Comparison of ENCODE assay signal across 23 cellular contexts in the genomic region with DNA sequence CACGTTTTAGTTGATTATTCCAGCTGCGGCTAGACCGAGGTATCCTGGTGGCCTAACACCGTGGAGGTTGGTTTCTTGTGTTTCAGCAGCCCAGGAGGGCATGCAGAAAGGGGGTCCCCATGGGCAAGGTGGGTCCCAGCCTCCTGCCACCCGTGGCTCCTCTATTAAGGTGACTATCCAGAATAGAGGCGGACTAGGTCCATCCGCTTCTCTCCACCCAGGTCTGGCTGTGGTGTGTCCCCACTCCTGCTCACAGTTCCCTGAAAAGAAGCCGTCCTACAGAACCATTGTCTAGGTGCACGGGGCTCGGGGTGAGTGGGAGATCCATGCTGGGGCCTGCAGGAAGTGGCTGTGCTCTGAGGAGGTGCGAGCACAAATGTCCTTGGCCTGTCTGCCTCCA.
DNase-seq lines count a peak whose midpoint lies in the region; TF ChIP-seq lines count a peak whose summit lies in the region.
"Had no signal": no experiment of that assay in that cellular context is flagged by ENCODE, and none has a peak within 500 bp of the region (broad histone marks: within the 10 kb centered on the region; RNA-seq: fewer than 3 reads in every experiment).

No MANE protein-coding gene starts in this region.

- H3K4me1 Mint-ChIP-seq in neural progenitor cell, result peaks cover 28% of the 10 kb centered on the region
- H3K4me1 Mint-ChIP-seq: CD14-positive monocyte; CD4-positive, alpha-beta memory T cell; CD4-positive, CD25-positive, alpha-beta regulatory T cell; CD8-positive, alpha-beta memory T cell had no signal

- no peaks in the 10 kb centered on the region for H3K4me1 ChIP-seq in neural progenitor cell
- H3K4me1 ChIP-seq: BE2C had no signal

- H3K27me3 Mint-ChIP-seq in neural progenitor cell (ENCODE audit: insufficient read depth, low read depth), result peaks cover 3% of the 10 kb centered on the region

- no peak overlapping the region for H3K4me2 ChIP-seq in neural progenitor cell
- H3K4me2 ChIP-seq: BLaER1 had no signal

- no peaks in the 10 kb centered on the region for H3K79me2 ChIP-seq in neural progenitor cell (ENCODE audit: low read depth)

- peaks cover 3% of the 10 kb centered on the region for H3K9me3 Mint-ChIP-seq in neural progenitor cell
- H3K9me3 Mint-ChIP-seq: CD8-positive, alpha-beta memory T cell had no signal

- H3K27ac ChIP-seq in neural progenitor cell, result no peak overlapping the region
- H3K27ac ChIP-seq: BLaER1 had no signal

- peak overlapping the region; percentile 73 for H3K27ac Mint-ChIP-seq in neural progenitor cell
- H3K27ac Mint-ChIP-seq: CD14-positive monocyte; CD4-positive, alpha-beta memory T cell; CD4-positive, CD25-positive, alpha-beta regulatory T cell; CD8-positive, alpha-beta memory T cell had no signal

- H3K4me3 ChIP-seq in neural progenitor cell, result no peak overlapping the region
- H3K4me3 ChIP-seq: BLaER1, GM12878 had no signal

- TF ChIP-seq CTCF in neural progenitor cell (IDR thresholded peaks at IDR 0.05), result no peak

- no peaks in the 10 kb centered on the region for H3F3A ChIP-seq in neural progenitor cell (ENCODE audit: low read depth)

- H3K4me3 Mint-ChIP-seq in neural progenitor cell, result no peak overlapping the region
- H3K4me3 Mint-ChIP-seq: CD14-positive monocyte; CD4-positive, alpha-beta memory T cell; CD4-positive, CD25-positive, alpha-beta regulatory T cell; CD8-positive, alpha-beta memory T cell had no signal

- no peaks in the 10 kb centered on the region for H3K36me3 ChIP-seq in neural progenitor cell
- H3K36me3 ChIP-seq: BE2C, BLaER1 had no signal

- intact Hi-C loops in posterior vena cava (cut with DNase I), result no loop called here

- H3K36me3 Mint-ChIP-seq in neural progenitor cell, result no peaks in the 10 kb centered on the region
- H3K36me3 Mint-ChIP-seq: CD14-positive monocyte; CD4-positive, alpha-beta memory T cell; CD4-positive, CD25-positive, alpha-beta regulatory T cell; CD8-positive, alpha-beta memory T cell had no signal

- H4K20me1 ChIP-seq in neural progenitor cell (ENCODE audit: low read depth), result no peaks in the 10 kb centered on the region
- H4K20me1 ChIP-seq: BLaER1 had no signal

- no peak overlapping the region for H3K9ac ChIP-seq in neural progenitor cell
- H3K9ac ChIP-seq: BLaER1 had no signal

- no peak overlapping the region for H2AFZ ChIP-seq in neural progenitor cell (replicated peaks)

- no peaks in the 10 kb centered on the region for H3K27me3 ChIP-seq in neural progenitor cell
- H3K27me3 ChIP-seq: BE2C, BLaER1 had no signal

- no peak for DNase-seq in neural progenitor cell (ENCODE audit: low spot score)
- peak; percentile 64 for DNase-seq in posterior vena cava (ENCODE audit: low spot score)
- DNase-seq in activated CD4-positive, CD25-positive, alpha-beta regulatory T cell (lab: John Stamatoyannopoulos, UW), result no peak
- no peak for DNase-seq in NCI-H2196 treated with DMSO at 0.1 percent for 48 hours (lab: John Stamatoyannopoulos, UW; ENCODE audit: unreplicated experiment)
- no peak for DNase-seq in HPDE6-E6E7 (ENCODE audit: extremely low spot score)
- DNase-seq: 8988T; ACHN; BE2C; C1 segment of cervical spinal cord; CD4-positive, alpha-beta memory T cell; CD4-positive, CD25-positive, alpha-beta regulatory T cell; COR-L47; DMS 273 treated with DMSO at 0.1 percent for 48 hours; DMS153; DMS53; DMS79; DND-41; EL; GDM1 had no signal

- no peaks in the 10 kb centered on the region for H3K9me3 ChIP-seq in neural progenitor cell (ENCODE audit: low read depth)
- H3K9me3 ChIP-seq: BE2C, BLaER1 had no signal
